In the genomic region with DNA sequence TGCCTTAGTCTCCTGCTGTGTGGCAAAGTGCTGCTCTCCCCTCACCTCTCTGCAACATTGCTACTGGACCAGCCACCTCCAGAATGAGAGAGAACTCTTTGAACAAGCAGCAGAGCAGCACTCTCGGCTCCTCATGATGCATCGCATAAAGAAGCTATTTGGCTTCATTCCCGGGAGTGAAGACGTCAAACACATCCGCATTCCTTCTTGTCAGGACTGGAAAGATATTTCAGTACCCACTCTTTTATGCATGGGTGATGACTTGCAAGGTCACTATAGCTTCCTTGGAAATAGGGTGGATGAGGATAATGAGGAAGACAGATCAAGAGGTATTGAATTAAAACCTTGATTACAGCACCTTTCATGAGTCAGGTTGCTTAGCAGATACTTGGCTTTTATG, we compare ENCODE assay signal across 9 cellular contexts. TPM values are rescaled to one million over a fixed set of nuclear protein-coding genes. Genes with fewer than 3 reads are reported as not detected.
DNase-seq lines count a peak whose midpoint lies in the region; ATAC-seq and TF ChIP-seq lines count a peak whose summit lies in the region.
"Had no signal": no experiment of that assay in that cellular context is flagged by ENCODE, and none has a peak within 500 bp of the region (broad histone marks: within the 10 kb centered on the region; RNA-seq: fewer than 3 reads in every experiment).

No MANE protein-coding gene starts in this region.

- H3K27me3 ChIP-seq in heart right ventricle (peaks cover 0 to 8% (median 0%) of the 10 kb centered on the region in 7 donors), ascending aorta (no peaks in the 10 kb centered on the region)

- H3K9me3 ChIP-seq in heart right ventricle, result no peaks in the 10 kb centered on the region
- H3K9me3 ChIP-seq in ascending aorta, result no peaks in the 10 kb centered on the region

- H3K4me3 ChIP-seq in heart right ventricle, result no peak overlapping the region
- H3K4me3 ChIP-seq in ascending aorta, result no peak overlapping the region

- peak; percentile 36 to 93 (median 86) for ATAC-seq in heart right ventricle

- TF ChIP-seq CTCF in heart right ventricle (IDR thresholded peaks at IDR 0.05) (no peak), ascending aorta (IDR thresholded peaks at IDR 0.05) (no peak)

- WGBS in heart right ventricle, 2 donors, result 1 to 12% methylated on average over 5 of the region's 5 CpGs

- in situ Hi-C loops in SK-MEL-5 (cut with HindIII; ENCODE audit: low pct_unique_long_range_greater_than_20kb, low sequenced_read_pairs), result no loop called here

- H3K4me1 ChIP-seq in heart right ventricle, result peaks cover 0 to 12% (median 8%) of the 10 kb centered on the region in 9 donors
- no peaks in the 10 kb centered on the region for H3K4me1 ChIP-seq in ascending aorta

- H3K27ac ChIP-seq in heart right ventricle (peak overlapping the region in 4 of 10 donors; percentile 12 to 45 (median 36)), ascending aorta (no peak overlapping the region)

- DNase-seq in NCI-H345 (lab: John Stamatoyannopoulos, UW) (peak; percentile 29), NCI-H345 treated with DMSO at 0.1 percent for 48 hours (lab: John Stamatoyannopoulos, UW; ENCODE audit: unreplicated experiment) (no peak), SK-MEL-5 (ENCODE audit: low read depth, low spot score) (peak; percentile 90), heart right ventricle (peak in 1 of 2 donors; percentile 61), stromal cell of bone marrow (ENCODE audit: low read depth) (peak; percentile 88), iPS-NIHi7 (ENCODE audit: extremely low spot score) (no peak), ascending aorta (ENCODE audit: low spot score in 2 of 2) (no peak)
- no peak for DNase-seq in activated CD4-positive, alpha-beta T cell treated with anti-CD3 and anti-CD28 coated beads for 4 hours
- DNase-seq: activated effector memory CD4-positive, alpha-beta T cell treated with anti-CD3 and anti-CD28 coated beads, Interleukin-2, amount 50 U/mL, for 16 hours had no signal

- intact Hi-C loops in heart right ventricle (cut with DNase I), result loop anchor here in 1 of 10 donors (2.0 kb wide), 1 partner anchor 21 kb away; no protein-coding TSS in a partner anchor
- intact Hi-C loops in ascending aorta (cut with DNase I), result no loop called here

- H3K36me3 ChIP-seq in heart right ventricle (no peaks in the 10 kb centered on the region), ascending aorta (no peaks in the 10 kb centered on the region)

RNA-seq across cellular contexts. Expression of a gene that starts 4.3 kb away (rescaled TPM):
- total RNA-seq in SK-MEL-5 (2014; rRNA removed; shearing (Covaris generic)), result 0.16 TPM in 1 of 2 replicates, not detected in the other
- not detected in 2 replicates for polyA plus RNA-seq in SK-MEL-5 (2015; cell fraction: cytosol; rRNA removed)
- polyA plus RNA-seq in SK-MEL-5 (2015; cell fraction: nucleus; rRNA removed), result not detected in 2 replicates
- under 1 TPM in 1 of 10 donors, not detected in 9; 0.26 TPM for total RNA-seq in heart right ventricle
- under 1 TPM; 0.09 to 0.22 TPM for polyA plus RNA-seq in heart right ventricle
- not detected for total RNA-seq in ascending aorta

RNA-seq across cellular contexts. Expression of a gene that starts 12.4 kb away (rescaled TPM):
- 0.21 TPM in 1 of 2 replicates, not detected in the other for total RNA-seq in SK-MEL-5 (2014; rRNA removed; shearing (Covaris generic))
- 0.13 TPM in 1 of 2 replicates, not detected in the other for polyA plus RNA-seq in SK-MEL-5 (2015; cell fraction: cytosol; rRNA removed)
- not detected in 2 replicates for polyA plus RNA-seq in SK-MEL-5 (2015; cell fraction: nucleus; rRNA removed)
- total RNA-seq in heart right ventricle (under 1 TPM in 6 of 10 donors, not detected in 4; 0.09 to 0.26 (median 0.23) TPM), ascending aorta (not detected)
- under 1 TPM; 0.03 to 0.22 TPM for polyA plus RNA-seq in heart right ventricle

RNA-seq across cellular contexts. Expression of a gene that starts 13.4 kb away (rescaled TPM):
- total RNA-seq in SK-MEL-5 (2014; rRNA removed; shearing (Covaris generic)), result 53.8 and 57.2 TPM in 2 replicates
- 23.2 and 23.4 TPM in 2 replicates for polyA plus RNA-seq in SK-MEL-5 (2015; cell fraction: cytosol; rRNA removed)
- polyA plus RNA-seq in SK-MEL-5 (2015; cell fraction: nucleus; rRNA removed), result 5.6 and 6.6 TPM in 2 replicates
- total RNA-seq in heart right ventricle, result 10 to 100 TPM; 40.8 to 79.7 (median 49.7) TPM
- polyA plus RNA-seq in heart right ventricle, result 100 to 1,000 TPM in 1 of 2 donors, 10 to 100 TPM in 1; 80.3 to 123 TPM
- 11.0 TPM for total RNA-seq in ascending aorta

RNA-seq across cellular contexts. Expression of a gene that starts 46.4 kb away (rescaled TPM):
- 0.05 TPM in 1 of 2 replicates, not detected in the other for total RNA-seq in SK-MEL-5 (2014; rRNA removed; shearing (Covaris generic))
- 0.05 TPM in 1 of 2 replicates, not detected in the other for polyA plus RNA-seq in SK-MEL-5 (2015; cell fraction: cytosol; rRNA removed)
- polyA plus RNA-seq in SK-MEL-5 (2015; cell fraction: nucleus; rRNA removed), result 0.04 TPM in 1 of 2 replicates, not detected in the other
- total RNA-seq in heart right ventricle (1 to 10 TPM; 1.1 to 2.8 (median 1.5) TPM), ascending aorta (3.4 TPM)
- polyA plus RNA-seq in heart right ventricle, result 1 to 10 TPM; 1.2 TPM

RNA-seq across cellular contexts. Expression of a gene that starts 58.4 kb away (rescaled TPM):
- 0.21 TPM in 1 of 2 replicates, not detected in the other for total RNA-seq in SK-MEL-5 (2014; rRNA removed; shearing (Covaris generic))
- not detected in 2 replicates for polyA plus RNA-seq in SK-MEL-5 (2015; cell fraction: cytosol; rRNA removed)
- polyA plus RNA-seq in SK-MEL-5 (2015; cell fraction: nucleus; rRNA removed), result 0.95 TPM in 1 of 2 replicates, not detected in the other
- under 1 TPM in 8 of 10 donors, not detected in 2; 0.11 to 0.55 (median 0.22) TPM for total RNA-seq in heart right ventricle
- polyA plus RNA-seq in heart right ventricle, result under 1 TPM; 0.14 to 0.44 TPM
- 17.9 TPM for total RNA-seq in ascending aorta

Comparison
In these comparisons a context has a peak if more than half of its experiments do, and no peak if none do; other contexts are left out.
1. DNase-seq: peak in NCI-H345 (single experiment), SK-MEL-5 (single experiment) and stromal cell of bone marrow (single experiment); none in NCI-H345 treated with DMSO at 0.1 percent for 48 hours (single experiment), activated CD4-positive, alpha-beta T cell treated with anti-CD3 and anti-CD28 coated beads for 4 hours (0 of 2), iPS-NIHi7 (single experiment) and ascending aorta (0 of 2).